Comparison of ENCODE assay signal across 1 cellular context in genomic region chr11:64369440-64370135, GRCh38.
TF ChIP-seq lines count a peak whose summit lies in the region.

No MANE protein-coding gene starts in this region.

TF ChIP-seq in GM23338, 12 proteins besides CTCF, POLR2A, EP300 and RAD21 (continued from another document):
- no peak for TF ChIP-seq ZNF331 (CRISPR knock-in tag; IDR thresholded peaks at IDR 0.05; ENCODE audit: low read depth)
- no peak for TF ChIP-seq POLR2AphosphoS5 (IDR thresholded peaks at IDR 0.05; ENCODE audit: low read depth)
- TF ChIP-seq EZH2phosphoT487 (IDR thresholded peaks at IDR 0.05; ENCODE audit: unreplicated experiment) = no peak
- TF ChIP-seq CREB1 (CRISPR knock-in tag; IDR thresholded peaks at IDR 0.05; ENCODE audit: low read depth) = no peak
- TF ChIP-seq ZNF462 (CRISPR knock-in tag; IDR thresholded peaks at IDR 0.05) = no peak
